ENCODE assay signal across 2 cellular contexts in the genomic region with DNA sequence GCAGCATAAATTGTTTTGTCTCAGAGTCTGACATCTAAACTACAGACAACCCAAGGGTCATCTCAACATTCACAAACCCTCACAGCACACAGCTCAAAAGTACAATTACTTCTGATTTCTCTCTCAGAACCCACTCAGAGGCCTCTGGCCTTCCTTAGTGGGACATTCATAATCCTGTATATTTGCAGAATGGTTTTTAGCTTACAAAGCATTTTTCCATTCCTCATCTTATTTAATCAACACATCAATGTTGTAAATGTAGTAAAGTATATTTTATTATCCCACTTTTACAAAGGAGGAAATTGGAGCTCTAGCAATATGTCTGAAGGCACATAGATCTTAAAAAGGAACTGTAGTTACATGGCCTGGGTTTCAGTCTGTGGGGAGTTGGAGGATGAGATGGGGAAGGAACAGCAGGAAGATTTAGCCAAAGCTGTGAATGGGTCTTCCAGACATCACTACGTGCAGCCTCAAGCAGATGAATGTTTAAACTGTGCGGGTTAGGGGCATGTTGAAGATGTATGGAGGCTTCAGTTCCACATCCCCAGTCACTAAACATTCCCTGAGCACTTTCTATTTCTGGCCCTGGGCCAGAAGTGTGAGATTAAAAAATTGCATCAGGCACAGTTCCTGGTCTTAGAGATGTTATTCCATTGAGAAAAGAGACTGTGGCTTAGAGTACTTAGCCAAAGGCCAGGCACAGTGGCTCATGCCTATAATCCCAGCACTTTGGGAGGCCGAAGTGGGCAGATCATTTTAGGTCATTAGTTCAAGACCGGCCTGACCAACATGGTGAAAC.
TF ChIP-seq lines count a peak whose summit lies in the region.

No MANE protein-coding gene starts in this region.

TF ChIP-seq in GM23338, 12 proteins besides CTCF, POLR2A, EP300 and RAD21 (continues in another document):
- TF ChIP-seq ZNF114 (CRISPR knock-in tag; IDR thresholded peaks at IDR 0.05) = no peak
- no peak for TF ChIP-seq REST (IDR thresholded peaks at IDR 0.05; ENCODE audit: unreplicated experiment)
- TF ChIP-seq JUNB (IDR thresholded peaks at IDR 0.05; ENCODE audit: unreplicated experiment) = no peak
- no peak for TF ChIP-seq NANOG (IDR thresholded peaks at IDR 0.05; ENCODE audit: borderline replicate concordance)
- TF ChIP-seq ZNF462 (CRISPR knock-in tag; IDR thresholded peaks at IDR 0.05) = no peak
- no peak for TF ChIP-seq EZH2phosphoT487 (IDR thresholded peaks at IDR 0.05; ENCODE audit: unreplicated experiment)
- TF ChIP-seq STAT1 (IDR thresholded peaks at IDR 0.05; ENCODE audit: unreplicated experiment) = no peak
- no peak for TF ChIP-seq EZH2 (IDR thresholded peaks at IDR 0.05; ENCODE audit: low read depth, unreplicated experiment)
- no peak for TF ChIP-seq POLR2AphosphoS5 (IDR thresholded peaks at IDR 0.05; ENCODE audit: low read depth)
- TF ChIP-seq CREB1 (CRISPR knock-in tag; IDR thresholded peaks at IDR 0.05; ENCODE audit: low read depth) = no peak

TF ChIP-seq in H1, 55 proteins besides CTCF, POLR2A, EP300 and RAD21:
- TF ChIP-seq SAP30 (IDR thresholded peaks at IDR 0.05; ENCODE audit: insufficient read depth, insufficient replicate concordance, low read length) = no peak
- TF ChIP-seq CBX8 (IDR thresholded peaks at IDR 0.05; ENCODE audit: borderline replicate concordance, low read depth, low read length) = no peak
- TF ChIP-seq CHD7 (IDR thresholded peaks at IDR 0.05; ENCODE audit: insufficient replicate concordance, low read length) = no peak
- TF ChIP-seq USF2 (IDR thresholded peaks at IDR 0.05; ENCODE audit: low read length) = no peak
- TF ChIP-seq SP1 (IDR thresholded peaks at IDR 0.05; ENCODE audit: low read depth, low read length) = no peak
